In genomic region chr15:68801572-68802148, GRCh38 we compare ENCODE assay signal across 18 cellular contexts. TPM values are rescaled to one million over a fixed set of nuclear protein-coding genes. Genes with fewer than 3 reads are reported as not detected.
DNase-seq lines count a peak whose midpoint lies in the region; ATAC-seq and TF ChIP-seq lines count a peak whose summit lies in the region.
"Had no signal": no experiment of that assay in that cellular context is flagged by ENCODE, and none has a peak within 500 bp of the region (broad histone marks: within the 10 kb centered on the region; RNA-seq: fewer than 3 reads in every experiment).

No MANE protein-coding gene starts in this region.

- no peak overlapping the region for H3K4me3 Mint-ChIP-seq in H9
- no peak overlapping the region for H3K4me3 Mint-ChIP-seq in brain
- H3K4me3 Mint-ChIP-seq in natural killer cell treated with Interleukin-12 subunit alpha and Interleukin-12 subunit beta and Interleukin-15 and Interleukin-18, amount 100 ng/mL, for 72 hours: peak overlapping the region; percentile 48
- H3K4me3 Mint-ChIP-seq: activated naive CD4-positive, alpha-beta T cell treated with anti-CD3 and anti-CD28 coated beads, Interleukin-2, amount 50 U/mL, for 24 hours had no signal

- H3K4me1 ChIP-seq in H9 (ENCODE audit: insufficient read depth, low read length): peaks cover 7% of the 10 kb centered on the region; the same call in 1 of the 2 replicates
- H3K4me1 ChIP-seq: SJSA1 had no signal

- no peak overlapping the region for H2BK15ac ChIP-seq in H9 (ENCODE audit: low read depth, low read length)

- no peak overlapping the region for H3K4ac ChIP-seq in H9 (ENCODE audit: low read depth, low read length)

- H4K8ac ChIP-seq in H9 (replicated peaks; ENCODE audit: insufficient read length, low read depth, low read length): no peak overlapping the region

- H3K27me3 ChIP-seq in H9 (ENCODE audit: insufficient read depth, low read length): no peaks in the 10 kb centered on the region
- H3K27me3 ChIP-seq: ovary, SJSA1, uterus had no signal

- no peak for ATAC-seq in natural killer cell treated with Interleukin-12 subunit alpha and Interleukin-12 subunit beta and Interleukin-15 and Interleukin-18, amount 100 ng/mL, for 72 hours
- ATAC-seq in GM21447 (IDR thresholded peaks at IDR 0.05; ENCODE audit: unreplicated experiment): no peak
- ATAC-seq: left colon had no signal

- no peak overlapping the region for H3K18ac ChIP-seq in H9 (ENCODE audit: insufficient read length, low read depth, low read length)

- H3K4me1 Mint-ChIP-seq in H9: peaks cover 32 to 41% of the 10 kb centered on the region in 2 experiments
- peaks cover 94% of the 10 kb centered on the region for H3K4me1 Mint-ChIP-seq in brain
- peaks cover 76 to 78% of the 10 kb centered on the region in 2 donors for H3K4me1 Mint-ChIP-seq in natural killer cell treated with Interleukin-12 subunit alpha and Interleukin-12 subunit beta and Interleukin-15 and Interleukin-18, amount 100 ng/mL, for 72 hours (ENCODE audit: low read depth in 2 of 2)

- peaks cover 34% of the 10 kb centered on the region for H3K79me1 ChIP-seq in H9 (ENCODE audit: insufficient read depth, low read depth, low read length, poor library complexity, severe bottlenecking)

- H4K5ac ChIP-seq in H9 (ENCODE audit: insufficient read length, low read depth, low read length): no peak overlapping the region

- H3K4me2 ChIP-seq in H9 (ENCODE audit: insufficient read depth, insufficient read length, low read length): no peak overlapping the region

- peaks cover 42% of the 10 kb centered on the region; the same call in 1 of the 2 replicates for H3K79me2 ChIP-seq in H9 (ENCODE audit: insufficient read depth, low read length)

- no peaks in the 10 kb centered on the region for H3K9me3 Mint-ChIP-seq in H9
- H3K9me3 Mint-ChIP-seq in brain: no peaks in the 10 kb centered on the region
- no peaks in the 10 kb centered on the region for H3K9me3 Mint-ChIP-seq in natural killer cell treated with Interleukin-12 subunit alpha and Interleukin-12 subunit beta and Interleukin-15 and Interleukin-18, amount 100 ng/mL, for 72 hours
- H3K9me3 Mint-ChIP-seq: activated naive CD4-positive, alpha-beta T cell treated with anti-CD3 and anti-CD28 coated beads, Interleukin-2, amount 50 U/mL, for 24 hours had no signal

- DNase-seq in CD1c-positive myeloid dendritic cell (ENCODE audit: extremely low spot score) (peak; percentile 20), H9 (no peak), HuH-7 (ENCODE audit: low spot score) (no peak), superior temporal gyrus (ENCODE audit: extremely low spot score) (no peak)
- DNase-seq in natural killer cell treated with Interleukin-12 subunit alpha and Interleukin-12 subunit beta and Interleukin-15 and Interleukin-18, amount 100 ng/mL, for 72 hours (ENCODE audit: low spot score): no peak
- DNase-seq: activated CD4-positive, CD25-positive, alpha-beta regulatory T cell; left colon; NCI-H1092; NCI-H2107; NCI-H524 treated with DMSO at 0.1 percent for 48 hours; ovary; stimulated activated CD4-positive, alpha-beta T cell treated with anti-CD3 and anti-CD28 coated beads, Interleukin-1b, Interleukin-23, amount 100 ng/mL, for 48 hours; uterus had no signal

- no peak overlapping the region for H3K27ac ChIP-seq in H9 (ENCODE audit: insufficient read length, low read depth, low read length)
- H3K27ac ChIP-seq: ovary, SJSA1, uterus had no signal

- no peak overlapping the region for H3K56ac ChIP-seq in H9 (ENCODE audit: insufficient read length, low read depth, low read length)

- H3K9ac ChIP-seq in H9 (ENCODE audit: extremely low read depth, insufficient read length, low read length): no peak overlapping the region

- no peak for TF ChIP-seq CTCF in H9 (conservative IDR thresholded peaks at IDR 0.05)
- TF ChIP-seq CTCF in brain (conservative IDR thresholded peaks at IDR 0.05): no peak

- no peak overlapping the region for H2BK5ac ChIP-seq in H9 (ENCODE audit: insufficient read length, low read length)

- H2BK12ac ChIP-seq in H9 (ENCODE audit: insufficient read length, low read depth, low read length): no peak overlapping the region

- H3K36me3 Mint-ChIP-seq in H9 (ENCODE audit: insufficient read depth in 1 of 3, low read depth in 3 of 3) (peaks cover 0 to 14% (median 4%) of the 10 kb centered on the region in 3 experiments; a peak in 4 of 7 replicates), brain (peaks cover 34% of the 10 kb centered on the region)
- peaks cover 10% of the 10 kb centered on the region for H3K36me3 Mint-ChIP-seq in natural killer cell treated with Interleukin-12 subunit alpha and Interleukin-12 subunit beta and Interleukin-15 and Interleukin-18, amount 100 ng/mL, for 72 hours

- H4K20me1 ChIP-seq in H9 (ENCODE audit: control insufficient read depth, insufficient read depth, insufficient read length): peaks cover 1% of the 10 kb centered on the region

- H3K27ac Mint-ChIP-seq in H9 (peak overlapping the region in 2 of 3 experiments; percentile 46 to 58; a peak in 3 of 7 replicates), brain (peak overlapping the region in 4 of 5 experiments; percentile 58 to 83 (median 68))
- peak overlapping the region; percentile 1 to 38 for H3K27ac Mint-ChIP-seq in natural killer cell treated with Interleukin-12 subunit alpha and Interleukin-12 subunit beta and Interleukin-15 and Interleukin-18, amount 100 ng/mL, for 72 hours

- no peak overlapping the region for H3K23ac ChIP-seq in H9 (ENCODE audit: insufficient read length, low read depth, low read length)

- H4K91ac ChIP-seq in H9 (ENCODE audit: insufficient read length, low read depth, low read length): no peak overlapping the region

- H2AK5ac ChIP-seq in H9 (ENCODE audit: insufficient read length, low read length): no peak overlapping the region

- H3K27me3 Mint-ChIP-seq in H9 (ENCODE audit: low read depth): no peaks in the 10 kb centered on the region; the same call in 1 of the 2 replicates
- no peaks in the 10 kb centered on the region for H3K27me3 Mint-ChIP-seq in brain
- no peaks in the 10 kb centered on the region for H3K27me3 Mint-ChIP-seq in natural killer cell treated with Interleukin-12 subunit alpha and Interleukin-12 subunit beta and Interleukin-15 and Interleukin-18, amount 100 ng/mL, for 72 hours
- H3K27me3 Mint-ChIP-seq: activated naive CD4-positive, alpha-beta T cell treated with anti-CD3 and anti-CD28 coated beads, Interleukin-2, amount 50 U/mL, for 24 hours had no signal

- H3K14ac ChIP-seq in H9 (ENCODE audit: insufficient read depth, low read length): no peak overlapping the region

- no peak overlapping the region for H2BK20ac ChIP-seq in H9 (ENCODE audit: low read depth, low read length, poor library complexity, severe bottlenecking)

- no peak overlapping the region for H3T11ph ChIP-seq in H9 (ENCODE audit: low read length)

- H3K9me3 ChIP-seq in H9 (ENCODE audit: control insufficient read depth, low read depth, low read length): no peaks in the 10 kb centered on the region
- H3K9me3 ChIP-seq: HAP-1, ovary, SJSA1, uterus had no signal

- no peaks in the 10 kb centered on the region for H3K23me2 ChIP-seq in H9 (ENCODE audit: insufficient read length, low read depth, low read length, poor library complexity, severe bottlenecking)

- H2BK120ac ChIP-seq in H9 (ENCODE audit: low read depth, low read length, poor library complexity, severe bottlenecking): no peak overlapping the region

- WGBS in H9 (ENCODE audit: extremely low coverage, insufficient read length, low lambda C conversion rate): no CpG with 5 or more reads among the region's 4 CpGs

- no peak overlapping the region for H2AFZ ChIP-seq in H9 (ENCODE audit: low read length)

RNA-seq across cellular contexts. Expression of gene ANP32A, which starts 19.0 kb away (rescaled TPM):
- total RNA-seq in H9 (2021): 318 and 322 TPM in 2 replicates
- polyA plus RNA-seq in brain (ENCODE audit: insufficient read depth, low read depth, low replicate concordance): 214 TPM
- total RNA-seq in natural killer cell treated with Interleukin-12 subunit alpha and Interleukin-12 subunit beta and Interleukin-15 and Interleukin-18, amount 100 ng/mL, for 72 hours: 100 to 1,000 TPM; 208 to 278 TPM
